Comparison of ENCODE assay signal across 7 cellular contexts in genomic region chr15:24101418-24101978, GRCh38.
DNase-seq lines count a peak whose midpoint lies in the region; ATAC-seq and TF ChIP-seq lines count a peak whose summit lies in the region.
"Not testable (repeated sequence)": the region's sequence is repeated elsewhere in the genome, so short reads cannot be mapped to it uniquely, and the experiment has no call there.

No MANE protein-coding gene starts in this region.

- DNase-seq in H9 = peak; percentile 33
- peak; percentile 8 for DNase-seq in WERI-Rb-1
- peak; percentile 23 for DNase-seq in hepatocyte (ENCODE audit: low spot score)
- not testable (repeated sequence) for DNase-seq in lower lobe of right lung; neuronal stem cell (ENCODE audit: low spot score); stimulated activated effector memory CD8-positive, alpha-beta T cell treated with anti-CD3 and anti-CD28 coated beads, Interleukin-12 subunit alpha, Interleukin-12 subunit beta, amount 100 ng/mL, for 72 hours (ENCODE audit: low spot score in 2 of 2)

- H3K27me3 Mint-ChIP-seq in H9 (ENCODE audit: low read depth) = not testable (repeated sequence)

- H4K20me1 ChIP-seq in H9 (ENCODE audit: control insufficient read depth, insufficient read depth, insufficient read length); hepatocyte (ENCODE audit: insufficient read depth, poor library complexity, severe bottlenecking): not testable (repeated sequence)

- not testable (repeated sequence) for H2AK5ac ChIP-seq in H9 (ENCODE audit: insufficient read length, low read length); neuronal stem cell (ENCODE audit: low read depth, low read length)

- not testable (repeated sequence) for H3K9ac ChIP-seq in H9 (ENCODE audit: extremely low read depth, insufficient read length, low read length); endocrine pancreas (ENCODE audit: control insufficient read depth, insufficient read depth, low read length); neuronal stem cell (ENCODE audit: low read depth, low read length, poor library complexity)

- H3K14ac ChIP-seq in H9 (ENCODE audit: insufficient read depth, low read length); neuronal stem cell (ENCODE audit: low read length): not testable (repeated sequence)

- H2BK20ac ChIP-seq in H9 (ENCODE audit: low read depth, low read length, poor library complexity, severe bottlenecking) = not testable (repeated sequence)

- intact Hi-C loops in lower lobe of right lung (cut with DNase I) = not testable (repeated sequence)

- H3K4me1 ChIP-seq in H9 (ENCODE audit: insufficient read depth, low read length); endocrine pancreas (ENCODE audit: control insufficient read depth, insufficient read depth, low read length); hepatocyte (ENCODE audit: insufficient read depth); lower lobe of right lung; neuronal stem cell (ENCODE audit: control insufficient read depth in 2 of 2, insufficient read depth in 1 of 2, low read depth in 1 of 2, low read length in 2 of 2): not testable (repeated sequence)

- H4K5ac ChIP-seq in H9 (ENCODE audit: insufficient read length, low read depth, low read length) = not testable (repeated sequence)

- not testable (repeated sequence) for TF ChIP-seq CTCF in H9 (conservative IDR thresholded peaks at IDR 0.05); WERI-Rb-1 (IDR thresholded peaks at IDR 0.05; ENCODE audit: low read depth, low read length); hepatocyte (IDR thresholded peaks at IDR 0.05; ENCODE audit: poor library complexity); lower lobe of right lung (IDR thresholded peaks at IDR 0.05)

- H2BK12ac ChIP-seq in H9 (ENCODE audit: insufficient read length, low read depth, low read length); neuronal stem cell (ENCODE audit: low read length): not testable (repeated sequence)

- H3K56ac ChIP-seq in H9 (ENCODE audit: insufficient read length, low read depth, low read length) = not testable (repeated sequence)

- H3K27ac ChIP-seq in H9 (ENCODE audit: insufficient read length, low read depth, low read length); WERI-Rb-1; hepatocyte; lower lobe of right lung; neuronal stem cell (replicated peaks; ENCODE audit: low read length): not testable (repeated sequence)

- H2BK5ac ChIP-seq in H9 (ENCODE audit: insufficient read length, low read length); neuronal stem cell (ENCODE audit: low read length): not testable (repeated sequence)

- H3K79me2 ChIP-seq in H9 (ENCODE audit: insufficient read depth, low read length); hepatocyte: not testable (repeated sequence)

- H4K8ac ChIP-seq in H9 (replicated peaks; ENCODE audit: insufficient read length, low read depth, low read length); neuronal stem cell (ENCODE audit: low read depth, low read length): not testable (repeated sequence)

- peak overlapping the region; percentile 55 to 72 for H3K4me3 Mint-ChIP-seq in H9
- H3K4me3 Mint-ChIP-seq in stimulated activated effector memory CD8-positive, alpha-beta T cell treated with anti-CD3 and anti-CD28 coated beads, Interleukin-12 subunit alpha, Interleukin-12 subunit beta, amount 100 ng/mL, for 72 hours = not testable (repeated sequence)

- H3K27me3 ChIP-seq in H9 (ENCODE audit: insufficient read depth, low read length); WERI-Rb-1 (ENCODE audit: insufficient read depth, low read depth, severe bottlenecking); endocrine pancreas (ENCODE audit: control insufficient read depth, insufficient read depth, low read length); hepatocyte; lower lobe of right lung (ENCODE audit: low read depth); neuronal stem cell (ENCODE audit: control insufficient read depth in 3 of 3, insufficient read depth in 3 of 3, low read depth in 1 of 3, low read length in 3 of 3): not testable (repeated sequence)

- H3K4ac ChIP-seq in H9 (ENCODE audit: low read depth, low read length); neuronal stem cell (ENCODE audit: low read length): not testable (repeated sequence)

- H3K18ac ChIP-seq in H9 (ENCODE audit: insufficient read length, low read depth, low read length); neuronal stem cell (ENCODE audit: low read length): not testable (repeated sequence)

- not testable (repeated sequence) for H3K23me2 ChIP-seq in H9 (ENCODE audit: insufficient read length, low read depth, low read length, poor library complexity, severe bottlenecking)

- H3T11ph ChIP-seq in H9 (ENCODE audit: low read length) = not testable (repeated sequence)

- peak; percentile 16 to 46 for ATAC-seq in lower lobe of right lung
- ATAC-seq in stimulated activated effector memory CD8-positive, alpha-beta T cell treated with anti-CD3 and anti-CD28 coated beads, Interleukin-12 subunit alpha, Interleukin-12 subunit beta, amount 100 ng/mL, for 72 hours = peak; percentile 24

- H3K79me1 ChIP-seq in H9 (ENCODE audit: insufficient read depth, low read depth, low read length, poor library complexity, severe bottlenecking); neuronal stem cell (ENCODE audit: low read depth, low read length): not testable (repeated sequence)

- not testable (repeated sequence) for H3K23ac ChIP-seq in H9 (ENCODE audit: insufficient read length, low read depth, low read length); neuronal stem cell (ENCODE audit: low read depth, low read length, poor library complexity)

- not testable (repeated sequence) for H3K36me3 ChIP-seq in WERI-Rb-1; endocrine pancreas (ENCODE audit: control insufficient read depth, insufficient read depth, low read length); hepatocyte (replicated peaks; ENCODE audit: insufficient read depth, low read depth); lower lobe of right lung; neuronal stem cell (replicated peaks in 1 of 2; ENCODE audit: control insufficient read depth in 2 of 2, insufficient read depth in 2 of 2, low read length in 2 of 2)

- peaks cover 30 to 38% of the 10 kb centered on the region in 2 experiments for H3K9me3 Mint-ChIP-seq in H9
- not testable (repeated sequence) for H3K9me3 Mint-ChIP-seq in stimulated activated effector memory CD8-positive, alpha-beta T cell treated with anti-CD3 and anti-CD28 coated beads, Interleukin-12 subunit alpha, Interleukin-12 subunit beta, amount 100 ng/mL, for 72 hours

- not testable (repeated sequence) for H2BK120ac ChIP-seq in H9 (ENCODE audit: low read depth, low read length, poor library complexity, severe bottlenecking); neuronal stem cell (ENCODE audit: low read depth, low read length)

- H2BK15ac ChIP-seq in H9 (ENCODE audit: low read depth, low read length); neuronal stem cell (ENCODE audit: low read length): not testable (repeated sequence)

- not testable (repeated sequence) for H3K4me3 ChIP-seq in WERI-Rb-1 (ENCODE audit: low read depth, low read length); hepatocyte; lower lobe of right lung; neuronal stem cell (ENCODE audit: low read length in 2 of 2)
- H3K4me3 ChIP-seq in endocrine pancreas (ENCODE audit: control insufficient read depth, insufficient read depth, low read length) = peak overlapping the region; percentile 42

- not testable (repeated sequence) for H2AFZ ChIP-seq in H9 (ENCODE audit: low read length); neuronal stem cell (ENCODE audit: low read length)
- H2AFZ ChIP-seq in hepatocyte = peak overlapping the region; percentile 60

- not testable (repeated sequence) for H3K4me2 ChIP-seq in H9 (ENCODE audit: insufficient read depth, insufficient read length, low read length)
- H3K4me2 ChIP-seq in hepatocyte (peak overlapping the region; percentile 68), neuronal stem cell (ENCODE audit: insufficient read depth, low read length, poor library complexity, severe bottlenecking) (peak overlapping the region; percentile 18)

- not testable (repeated sequence) for H3K27ac Mint-ChIP-seq in H9; stimulated activated effector memory CD8-positive, alpha-beta T cell treated with anti-CD3 and anti-CD28 coated beads, Interleukin-12 subunit alpha, Interleukin-12 subunit beta, amount 100 ng/mL, for 72 hours

- WGBS in H9 (ENCODE audit: extremely low coverage, insufficient read length, low lambda C conversion rate) = no CpG with 5 or more reads among the region's 35 CpGs
- 50% methylated on average over 26 of the region's 35 CpGs for WGBS in hepatocyte (ENCODE audit: low lambda C conversion rate, missing lambda C conversion rate)
- no CpG with 5 or more reads among the region's 35 CpGs for WGBS in neuronal stem cell (ENCODE audit: extremely low coverage in 2 of 2, insufficient read length in 2 of 2, insufficient replicate concordance in 1 of 2), 2 donors

- H3K4me1 Mint-ChIP-seq in H9; stimulated activated effector memory CD8-positive, alpha-beta T cell treated with anti-CD3 and anti-CD28 coated beads, Interleukin-12 subunit alpha, Interleukin-12 subunit beta, amount 100 ng/mL, for 72 hours: not testable (repeated sequence)

- not testable (repeated sequence) for H3K9me2 ChIP-seq in hepatocyte (replicated peaks; ENCODE audit: insufficient read depth)

- not testable (repeated sequence) for H4K91ac ChIP-seq in H9 (ENCODE audit: insufficient read length, low read depth, low read length); neuronal stem cell (ENCODE audit: low read depth, low read length, poor library complexity)

- not testable (repeated sequence) for H3K9me3 ChIP-seq in H9 (ENCODE audit: control insufficient read depth, low read depth, low read length); WERI-Rb-1 (ENCODE audit: severe bottlenecking); endocrine pancreas (ENCODE audit: control insufficient read depth, low read length); hepatocyte (ENCODE audit: low read depth); lower lobe of right lung; neuronal stem cell (replicated peaks in 1 of 2; ENCODE audit: control insufficient read depth in 2 of 2, insufficient read depth in 1 of 2, low read depth in 1 of 2, low read length in 2 of 2)

- H3K36me3 Mint-ChIP-seq in H9 (ENCODE audit: insufficient read depth in 1 of 3, low read depth in 3 of 3); stimulated activated effector memory CD8-positive, alpha-beta T cell treated with anti-CD3 and anti-CD28 coated beads, Interleukin-12 subunit alpha, Interleukin-12 subunit beta, amount 100 ng/mL, for 72 hours: not testable (repeated sequence)
